ENCODE assay signal across 32 cellular contexts in the genomic region with DNA sequence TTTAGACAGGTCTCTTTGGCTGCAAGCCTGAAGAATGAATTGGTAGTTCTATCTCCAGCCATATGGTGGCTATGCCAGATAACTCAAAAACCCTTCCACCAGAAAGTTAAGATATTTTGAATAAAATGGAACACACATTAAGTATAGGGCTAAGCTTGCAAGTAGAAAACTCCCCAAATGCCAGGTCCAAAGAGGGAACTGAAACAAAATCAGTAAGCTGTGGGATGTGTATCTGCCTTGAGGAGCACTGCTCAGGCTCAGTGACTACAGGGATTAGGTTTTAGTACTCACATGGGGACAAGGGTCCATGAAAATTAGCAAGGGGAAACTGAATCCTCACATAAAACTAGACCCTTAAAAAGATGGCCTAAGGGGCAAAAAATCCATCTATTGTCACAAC.
"Had no signal": no experiment of that assay in that cellular context is flagged by ENCODE, and none has a peak within 500 bp of the region (broad histone marks: within the 10 kb centered on the region; RNA-seq: fewer than 3 reads in every experiment).

No MANE protein-coding gene starts in this region.

- DNase-seq: activated CD4-positive, alpha-beta memory T cell treated with anti-CD3 and anti-CD28 coated beads, Interleukin-2, amount 10 ng/mL, durations not matched to agents 7 days and 5 days; activated CD4-positive, alpha-beta T cell treated with anti-CD3 and anti-CD28 coated beads for 1 hour; activated CD4-positive, alpha-beta T cell treated with anti-CD3 and anti-CD28 coated beads for 48 hours; activated CD4-positive, CD25-positive, alpha-beta regulatory T cell; activated CD8-positive, alpha-beta memory T cell treated with anti-CD3 and anti-CD28 coated beads for 24 hours; activated CD8-positive, alpha-beta memory T cell treated with anti-CD3 and anti-CD28 coated beads, Interleukin-2, amount 10 ng/mL, durations not matched to agents 7 days and 5 days; activated CD8-positive, alpha-beta memory T cell treated with anti-CD3 and anti-CD28 coated beads, Interleukin-2, amount 50 U/mL, for 48 hours; activated effector memory CD4-positive, alpha-beta T cell treated with Interleukin-2 at 50 U/mL for 16 hours; activated naive CD4-positive, alpha-beta T cell treated with anti-CD3 and anti-CD28 coated beads, Interleukin-2, amount 10 ng/mL, durations not matched to agents 7 days and 5 days; activated naive CD8-positive, alpha-beta T cell treated with anti-CD3 and anti-CD28 coated beads for 36 hours; activated T-cell treated with anti-CD3 and anti-CD28 coated beads, Interleukin-2, amount 50 U/mL, for 48 hours; amniotic stem cell; aorta; brain microvascular endothelial cell; NCI-H1048; NCI-H1436 treated with DMSO at 0.1 percent for 48 hours; NCI-H1694 treated with DMSO at 0.1 percent for 48 hours; NCI-H2029; NCI-H345; NCI-H526; NCI-H748 treated with DMSO at 0.1 percent for 48 hours; NK-92 treated with Interleukin-12 subunit alpha and Interleukin-12 subunit beta, amount 100 ng/mL, for 24 hours; PC-9; Right ventricle myocardium superior; SW 1271; T-helper 1 cell; T-helper 2 cell; T-helper 9 cell; WERI-Rb-1 had no signal

- H3K4me3 ChIP-seq: cardiac muscle cell, PC-9 had no signal

- H3K27me3 Mint-ChIP-seq: activated CD4-positive, alpha-beta memory T cell treated with anti-CD3 and anti-CD28 coated beads, Interleukin-2, amount 10 ng/mL, durations not matched to agents 7 days and 5 days; activated CD8-positive, alpha-beta memory T cell treated with anti-CD3 and anti-CD28 coated beads, Interleukin-2, amount 10 ng/mL, durations not matched to agents 7 days and 5 days; activated naive CD4-positive, alpha-beta T cell treated with anti-CD3 and anti-CD28 coated beads, Interleukin-2, amount 10 ng/mL, durations not matched to agents 7 days and 5 days; activated naive CD8-positive, alpha-beta T cell treated with anti-CD3 and anti-CD28 coated beads for 36 hours; central memory CD8-positive, alpha-beta T cell had no signal

- H3K36me3 Mint-ChIP-seq: activated CD8-positive, alpha-beta memory T cell treated with anti-CD3 and anti-CD28 coated beads, Interleukin-2, amount 10 ng/mL, durations not matched to agents 7 days and 5 days; activated naive CD4-positive, alpha-beta T cell treated with anti-CD3 and anti-CD28 coated beads, Interleukin-2, amount 10 ng/mL, durations not matched to agents 7 days and 5 days; activated naive CD8-positive, alpha-beta T cell treated with anti-CD3 and anti-CD28 coated beads for 36 hours had no signal

- H3K9me3 Mint-ChIP-seq: activated CD4-positive, alpha-beta memory T cell treated with anti-CD3 and anti-CD28 coated beads, Interleukin-2, amount 10 ng/mL, durations not matched to agents 7 days and 5 days; activated naive CD4-positive, alpha-beta T cell treated with anti-CD3 and anti-CD28 coated beads, Interleukin-2, amount 10 ng/mL, durations not matched to agents 7 days and 5 days; activated naive CD8-positive, alpha-beta T cell treated with anti-CD3 and anti-CD28 coated beads for 36 hours had no signal

- H3K4me3 Mint-ChIP-seq: activated CD4-positive, alpha-beta memory T cell treated with anti-CD3 and anti-CD28 coated beads, Interleukin-2, amount 10 ng/mL, durations not matched to agents 7 days and 5 days; activated CD8-positive, alpha-beta memory T cell treated with anti-CD3 and anti-CD28 coated beads, Interleukin-2, amount 10 ng/mL, durations not matched to agents 7 days and 5 days; activated naive CD4-positive, alpha-beta T cell treated with anti-CD3 and anti-CD28 coated beads, Interleukin-2, amount 10 ng/mL, durations not matched to agents 7 days and 5 days; activated naive CD8-positive, alpha-beta T cell treated with anti-CD3 and anti-CD28 coated beads for 36 hours; central memory CD8-positive, alpha-beta T cell had no signal

- ATAC-seq: activated CD8-positive, alpha-beta memory T cell treated with anti-CD3 and anti-CD28 coated beads, Interleukin-2, amount 10 ng/mL, durations not matched to agents 7 days and 5 days had no signal

- H3K36me3 ChIP-seq: brain microvascular endothelial cell, cardiac muscle cell, WERI-Rb-1 had no signal

- H3K27ac ChIP-seq: brain microvascular endothelial cell, cardiac muscle cell, PC-9, RWPE1, WERI-Rb-1 had no signal

- H3K4me1 Mint-ChIP-seq: activated CD4-positive, alpha-beta memory T cell treated with anti-CD3 and anti-CD28 coated beads, Interleukin-2, amount 10 ng/mL, durations not matched to agents 7 days and 5 days; activated CD8-positive, alpha-beta memory T cell treated with anti-CD3 and anti-CD28 coated beads, Interleukin-2, amount 10 ng/mL, durations not matched to agents 7 days and 5 days; activated naive CD4-positive, alpha-beta T cell treated with anti-CD3 and anti-CD28 coated beads, Interleukin-2, amount 10 ng/mL, durations not matched to agents 7 days and 5 days; activated naive CD8-positive, alpha-beta T cell treated with anti-CD3 and anti-CD28 coated beads for 36 hours; central memory CD8-positive, alpha-beta T cell had no signal

- H3K4me2 ChIP-seq: PC-9 had no signal

- H3K27ac Mint-ChIP-seq: activated CD4-positive, alpha-beta memory T cell treated with anti-CD3 and anti-CD28 coated beads, Interleukin-2, amount 10 ng/mL, durations not matched to agents 7 days and 5 days; activated CD8-positive, alpha-beta memory T cell treated with anti-CD3 and anti-CD28 coated beads, Interleukin-2, amount 10 ng/mL, durations not matched to agents 7 days and 5 days; activated naive CD4-positive, alpha-beta T cell treated with anti-CD3 and anti-CD28 coated beads, Interleukin-2, amount 10 ng/mL, durations not matched to agents 7 days and 5 days; activated naive CD8-positive, alpha-beta T cell treated with anti-CD3 and anti-CD28 coated beads for 36 hours had no signal

- H3K27me3 ChIP-seq: brain microvascular endothelial cell, cardiac muscle cell had no signal

- H2AFZ ChIP-seq: PC-9 had no signal
